In genomic region chr4:112633477-112634235, GRCh38 we compare ENCODE assay signal across 8 cellular contexts. TPM values are rescaled to one million over a fixed set of nuclear protein-coding genes. Genes with fewer than 3 reads are reported as not detected.
DNase-seq lines count a peak whose midpoint lies in the region; ATAC-seq and TF ChIP-seq lines count a peak whose summit lies in the region.

No MANE protein-coding gene starts in this region.

- intact Hi-C loops in heart right ventricle (cut with DNase I) (loop anchor here (1.0 to 10.0 kb wide), 11 partner anchors 129 to 461 kb away; no protein-coding TSS in a partner anchor), Right ventricle myocardium inferior (cut with DNase I) (loop anchor here (5.0 to 10.0 kb wide), 2 partner anchors 304 to 461 kb away; no protein-coding TSS in a partner anchor)

- H3K27me3 ChIP-seq in heart right ventricle (no peaks in the 10 kb centered on the region), adipocyte (replicated peaks; ENCODE audit: control insufficient read depth, insufficient read depth, low read length) (no peaks in the 10 kb centered on the region)

- H3K36me3 ChIP-seq in heart right ventricle = peaks cover 0 to 28% (median 0%) of the 10 kb centered on the region in 9 donors
- H3K36me3 ChIP-seq in adipocyte (ENCODE audit: control insufficient read depth, insufficient read depth, low read length, severe bottlenecking) = no peaks in the 10 kb centered on the region

- H3K4me3 ChIP-seq in heart right ventricle (no peak overlapping the region), adipocyte (ENCODE audit: low read length) (no peak overlapping the region)

- H3K9me3 ChIP-seq in heart right ventricle (no peaks in the 10 kb centered on the region), adipocyte (ENCODE audit: control insufficient read depth, low read length) (no peaks in the 10 kb centered on the region)

- WGBS in heart right ventricle, 2 donors = 35 to 36% methylated on average over 4 of the region's 4 CpGs

- peak; percentile 5 to 67 (median 54) for TF ChIP-seq CTCF in heart right ventricle (IDR thresholded peaks at IDR 0.05)

- peaks cover 0 to 30% (median 20%) of the 10 kb centered on the region in 9 donors for H3K4me1 ChIP-seq in heart right ventricle
- H3K4me1 ChIP-seq in adipocyte (ENCODE audit: control insufficient read depth, insufficient read depth, low read length) = peaks cover 11% of the 10 kb centered on the region

- peak overlapping the region; percentile 54 for H3K9ac ChIP-seq in adipocyte (ENCODE audit: low read length)

- DNase-seq in heart right ventricle = no peak
- DNase-seq in Right ventricle myocardium inferior (ENCODE audit: missing footprints) = no peak
- peak; percentile 25 for DNase-seq in MV-4-11 (lab: John Stamatoyannopoulos, UW)
- peak; percentile 82 for DNase-seq in adipocyte (ENCODE audit: low read depth)
- peak; percentile 42 for DNase-seq in kidney tubule cell (ENCODE audit: low spot score)
- DNase-seq in NCI-H2107 treated with DMSO at 0.1 percent for 48 hours (lab: John Stamatoyannopoulos, UW; ENCODE audit: unreplicated experiment) = no peak

- ATAC-seq in heart right ventricle = no peak
- ATAC-seq in Right ventricle myocardium inferior = no peak
- no peak for ATAC-seq in GM19035 (IDR thresholded peaks at IDR 0.05; ENCODE audit: unreplicated experiment)
- no peak for ATAC-seq in GM21390 (IDR thresholded peaks at IDR 0.05; ENCODE audit: unreplicated experiment)

- no peak overlapping the region for H3K27ac ChIP-seq in heart right ventricle

RNA-seq across cellular contexts. Expression of gene ZGRF1, which starts 3.1 kb away (rescaled TPM):
- total RNA-seq in heart right ventricle (1 to 10 TPM in 9 of 10 donors, under 1 TPM in 1; 0.81 to 3.2 (median 2.1) TPM), Right ventricle myocardium inferior (2.1 TPM)
- polyA plus RNA-seq in heart right ventricle = 1 to 10 TPM in 1 of 2 donors, under 1 TPM in 1; 0.77 to 5.3 TPM

RNA-seq across cellular contexts. Expression of gene LARP7, which starts 3.3 kb away (rescaled TPM):
- total RNA-seq in heart right ventricle = 10 to 100 TPM; 46.4 to 58.3 (median 49.9) TPM
- polyA plus RNA-seq in heart right ventricle = 10 to 100 TPM; 39.1 to 80.3 TPM
- 62.2 TPM for total RNA-seq in Right ventricle myocardium inferior

Comparison
In these comparisons a context has a peak if more than half of its experiments do, and no peak if none do; other contexts are left out.
1. DNase-seq: peak in MV-4-11 (single experiment), adipocyte (single experiment) and kidney tubule cell (single experiment); none in heart right ventricle (0 of 2), Right ventricle myocardium inferior (single experiment) and NCI-H2107 treated with DMSO at 0.1 percent for 48 hours (single experiment).